5 cellular contexts compared by ENCODE assay signal in the genomic region with DNA sequence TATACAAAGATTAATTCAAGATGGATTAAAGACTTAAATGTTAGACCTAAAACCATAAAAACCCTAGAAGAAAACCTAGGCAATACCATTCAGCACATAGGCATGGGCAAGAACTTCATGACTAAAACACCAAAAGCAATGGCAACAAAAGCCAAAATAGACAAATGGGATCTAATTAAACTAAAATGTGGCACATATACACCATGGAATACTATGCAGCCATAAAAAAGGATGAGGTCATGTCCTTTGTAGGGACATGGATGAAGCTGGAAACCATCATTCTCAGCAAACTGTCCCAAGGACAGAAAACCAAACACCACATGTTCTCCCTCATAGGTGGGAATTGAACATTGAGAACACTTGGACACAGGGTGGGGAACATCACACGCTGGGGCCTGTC.
DNase-seq lines count a peak whose midpoint lies in the region; ATAC-seq, FAIRE-seq and TF ChIP-seq lines count a peak whose summit lies in the region.
"Not testable (repeated sequence)": the region's sequence is repeated elsewhere in the genome, so short reads cannot be mapped to it uniquely, and the experiment has no call there.

No MANE protein-coding gene starts in this region.

- intact Hi-C loops in ascending aorta (cut with DNase I) = loop anchor here (10.0 kb wide), 1 partner anchor 185 kb away; no protein-coding TSS in a partner anchor
- intact Hi-C loops in K562 (cut with micrococcal nuclease) = not testable (repeated sequence)

- CTCF ChIA-PET in HEK293 (lab: Yijun Ruan, JAX); K562 (lab: Yijun Ruan, JAX; ENCODE audit: low intra/inter-chr PET ratio): not testable (repeated sequence)

- not testable (repeated sequence) for H3K9me3 ChIP-seq in HEK293 (ENCODE audit: control insufficient read depth, insufficient read depth, low read depth, low read length); ascending aorta; K562 (replicated peaks; ENCODE audit: control insufficient read depth, insufficient read depth, low read depth, low read length); thoracic aorta

- H3K27me3 ChIP-seq in ascending aorta; K562 (ENCODE audit: control insufficient read depth in 2 of 2, insufficient read depth in 2 of 2, low read length in 2 of 2); foreskin keratinocyte; thoracic aorta (replicated peaks; ENCODE audit: insufficient read depth): not testable (repeated sequence)

- POLR2A ChIA-PET in HEK293 (lab: Yijun Ruan, JAX); K562 (lab: Yijun Ruan, JAX): not testable (repeated sequence)

- not testable (repeated sequence) for BruUV-seq in K562 (replicated peaks; lab: Mats Ljungman, UMichigan)

- not testable (repeated sequence) for H3K27ac ChIP-seq in HEK293 (ENCODE audit: extremely low read depth, low read depth, low read length); K562 (ENCODE audit: extremely low read depth, low read depth, low read length); foreskin keratinocyte
- H3K27ac ChIP-seq in ascending aorta = peak overlapping the region; percentile 33 to 37
- H3K27ac ChIP-seq in thoracic aorta = peak overlapping the region; percentile 53 to 60

- H2AFZ ChIP-seq in K562 (ENCODE audit: low read depth, low read length) = not testable (repeated sequence)

- H4K20me1 ChIP-seq in K562 (replicated peaks; ENCODE audit: control insufficient read depth, insufficient read depth, low read length) = not testable (repeated sequence)

- H3K9me1 ChIP-seq in K562 (ENCODE audit: control insufficient read depth, insufficient read depth, low read length) = not testable (repeated sequence)

- not testable (repeated sequence) for TF ChIP-seq CTCF in HEK293 (tag by site-specific recombination; IDR thresholded peaks at IDR 0.05); ascending aorta (IDR thresholded peaks at IDR 0.05); K562 (IDR thresholded peaks at IDR 0.05 in 2 of 3, conservative IDR thresholded peaks at IDR 0.05 in 1 of 3; ENCODE audit: insufficient read depth in 2 of 3, low read depth in 1 of 3, low read length in 3 of 3); foreskin keratinocyte (conservative IDR thresholded peaks at IDR 0.05); thoracic aorta (IDR thresholded peaks at IDR 0.05)

- not testable (repeated sequence) for H3K9ac ChIP-seq in K562 (ENCODE audit: insufficient read depth in 1 of 2, low read depth in 2 of 2, low read length in 2 of 2)

- in situ Hi-C loops in K562 (cut with MboI) = not testable (repeated sequence)

- not testable (repeated sequence) for H3K4me1 ChIP-seq in HEK293 (ENCODE audit: control insufficient read depth, insufficient read depth, low read length); ascending aorta; K562 (replicated peaks in 1 of 2; ENCODE audit: control insufficient read depth in 2 of 2, insufficient read depth in 2 of 2, low read length in 2 of 2); foreskin keratinocyte
- H3K4me1 ChIP-seq in thoracic aorta (ENCODE audit: control insufficient read depth in 1 of 2, low read depth in 2 of 2) = peaks cover 0 to 32% of the 10 kb centered on the region in 2 donors

- H3K79me2 ChIP-seq in K562 (ENCODE audit: control insufficient read depth, insufficient read depth, low read length) = not testable (repeated sequence)

- H3K4me3 ChIP-seq in HEK293 (ENCODE audit: low read depth, low read length); ascending aorta; K562; thoracic aorta: not testable (repeated sequence)

- TF ChIP-seq EP300 in K562 (IDR thresholded peaks at IDR 0.05; ENCODE audit: low read length) = not testable (repeated sequence)

- not testable (repeated sequence) for TF ChIP-seq POLR2A in K562 (conservative IDR thresholded peaks at IDR 0.05)

- TF ChIP-seq RAD21 in K562 (CRISPR knock-in tag; conservative IDR thresholded peaks at IDR 0.05 in 1 of 2, IDR thresholded peaks at IDR 0.05 in 1 of 2) = not testable (repeated sequence)

- H3K4me2 ChIP-seq in K562 (ENCODE audit: insufficient read depth, low read length) = not testable (repeated sequence)

- not testable (repeated sequence) for FAIRE-seq in K562 (lab: Jason Lieb, UNC)

- DNase-seq in ascending aorta (ENCODE audit: low spot score in 2 of 2); K562 (ENCODE audit: extremely low read depth in 1 of 4, low spot score in 3 of 4); foreskin keratinocyte; thoracic aorta (ENCODE audit: low spot score): not testable (repeated sequence)

- not testable (repeated sequence) for ATAC-seq in K562; thoracic aorta (ENCODE audit: insufficient number of reproducible peaks, low FRiP score, low read depth)
- ATAC-seq in foreskin keratinocyte = peak; percentile 35

- WGBS in K562 (ENCODE audit: insufficient coverage, low coverage, missing lambda C conversion rate) = 22% methylated on average over 1 of the region's 1 CpG

- H3K36me3 ChIP-seq in HEK293 (ENCODE audit: control insufficient read depth in 2 of 2, insufficient read depth in 1 of 2, low read length in 2 of 2); ascending aorta; K562 (ENCODE audit: control insufficient read depth, insufficient read depth, low read length); thoracic aorta: not testable (repeated sequence)

TF ChIP-seq in HEK293, 187 proteins besides CTCF, POLR2A, EP300 and RAD21:
- TF ChIP-seq, protein P1, sequence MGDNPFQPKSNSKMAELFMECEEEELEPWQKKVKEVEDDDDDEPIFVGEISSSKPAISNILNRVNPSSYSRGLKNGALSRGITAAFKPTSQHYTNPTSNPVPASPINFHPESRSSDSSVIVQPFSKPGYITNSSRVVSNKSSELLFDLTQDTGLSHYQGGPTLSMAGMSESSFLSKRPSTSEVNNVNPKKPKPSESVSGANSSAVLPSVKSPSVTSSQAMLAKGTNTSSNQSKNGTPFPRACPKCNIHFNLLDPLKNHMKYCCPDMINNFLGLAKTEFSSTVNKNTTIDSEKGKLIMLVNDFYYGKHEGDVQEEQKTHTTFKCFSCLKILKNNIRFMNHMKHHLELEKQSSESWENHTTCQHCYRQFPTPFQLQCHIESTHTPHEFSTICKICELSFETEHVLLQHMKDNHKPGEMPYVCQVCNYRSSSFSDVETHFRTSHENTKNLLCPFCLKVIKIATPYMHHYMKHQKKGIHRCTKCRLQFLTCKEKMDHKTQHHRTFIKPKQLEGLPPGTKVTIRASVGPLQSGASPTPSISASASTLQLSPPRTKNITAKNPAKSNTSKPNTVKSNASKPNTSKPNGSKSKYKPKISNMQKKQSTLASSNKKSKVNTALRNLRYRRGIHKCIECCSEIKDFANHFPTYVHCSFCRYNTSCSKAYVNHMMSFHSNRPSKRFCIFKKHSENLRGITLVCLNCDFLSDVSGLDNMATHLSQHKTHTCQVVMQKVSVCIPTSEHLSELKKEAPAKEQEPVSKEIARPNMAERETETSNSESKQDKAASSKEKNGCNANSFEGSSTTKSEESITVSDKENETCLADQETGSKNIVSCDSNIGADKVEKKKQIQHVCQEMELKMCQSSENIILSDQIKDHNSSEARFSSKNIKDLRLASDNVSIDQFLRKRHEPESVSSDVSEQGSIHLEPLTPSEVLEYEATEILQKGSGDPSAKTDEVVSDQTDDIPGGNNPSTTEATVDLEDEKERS (tag by site-specific recombination; IDR thresholded peaks at IDR 0.05) = peak; percentile 61; the same call in 1 of the 2 replicates
- TF ChIP-seq ZNF146 (tag by site-specific recombination; IDR thresholded peaks at IDR 0.05) = peak; percentile 57; the same call in 1 of the 2 replicates

TF ChIP-seq in K562, 482 proteins besides CTCF, POLR2A, EP300 and RAD21:
- TF ChIP-seq ZNF146 (CRISPR knock-in tag; IDR thresholded peaks at IDR 0.05; ENCODE audit: unreplicated experiment) = peak; percentile 17
TF ChIP-seq in K562: peak in this region for 1; not testable (repeated sequence) for 481.
